ENCODE assay signal across 25 cellular contexts in genomic region chr18:30149585-30149984, GRCh38.
"Had no signal": no experiment of that assay in that cellular context is flagged by ENCODE, and none has a peak within 500 bp of the region (broad histone marks: within the 10 kb centered on the region; RNA-seq: fewer than 3 reads in every experiment).

No MANE protein-coding gene starts in this region.

- H3K9me3 ChIP-seq: colonic mucosa, esophagus muscularis mucosa, esophagus squamous epithelium, gastrocnemius medialis, gastroesophageal sphincter, heart left ventricle, heart right ventricle had no signal

- H3K4me3 ChIP-seq: colonic mucosa, coronary artery, dorsolateral prefrontal cortex, esophagus muscularis mucosa, esophagus squamous epithelium, gastrocnemius medialis, gastroesophageal sphincter, heart left ventricle, heart right ventricle had no signal

- H3K4me1 ChIP-seq: colonic mucosa, esophagus muscularis mucosa, esophagus squamous epithelium, foreskin keratinocyte, gastrocnemius medialis, gastroesophageal sphincter, heart left ventricle, heart right ventricle had no signal

- H3K36me3 ChIP-seq: colonic mucosa, esophagus muscularis mucosa, esophagus squamous epithelium, gastrocnemius medialis, gastroesophageal sphincter, heart left ventricle, heart right ventricle had no signal

- FAIRE-seq: endothelial cell of umbilical vein had no signal

- H3K27ac ChIP-seq: colonic mucosa, coronary artery, dorsolateral prefrontal cortex, epithelial cell of prostate, esophagus muscularis mucosa, esophagus squamous epithelium, foreskin keratinocyte, gastrocnemius medialis, gastroesophageal sphincter, heart left ventricle, heart right ventricle had no signal

- H3K27me3 ChIP-seq: colonic mucosa, dorsolateral prefrontal cortex, esophagus muscularis mucosa, esophagus squamous epithelium, foreskin keratinocyte, gastrocnemius medialis, gastroesophageal sphincter, heart left ventricle, heart right ventricle had no signal

- ATAC-seq: effector memory CD8-positive, alpha-beta T cell; esophagus mucosa; foreskin keratinocyte; gastrocnemius medialis; gastroesophageal sphincter; heart left ventricle; heart right ventricle had no signal

- DNase-seq: colonic mucosa; cortex of kidney; dermis blood vessel endothelial cell; dorsolateral prefrontal cortex; effector CD4-positive, alpha-beta T cell; effector CD8-positive, alpha-beta T cell; effector memory CD4-positive, alpha-beta T cell; effector memory CD8-positive, alpha-beta T cell; endodermal cell; erythroblast; esophagus squamous epithelium; foreskin fibroblast; foreskin keratinocyte; foreskin melanocyte; gastrocnemius medialis; glutamatergic neuron; head of caudate nucleus; heart left ventricle; heart right ventricle had no signal
